8 cellular contexts compared by ENCODE assay signal in the genomic region with DNA sequence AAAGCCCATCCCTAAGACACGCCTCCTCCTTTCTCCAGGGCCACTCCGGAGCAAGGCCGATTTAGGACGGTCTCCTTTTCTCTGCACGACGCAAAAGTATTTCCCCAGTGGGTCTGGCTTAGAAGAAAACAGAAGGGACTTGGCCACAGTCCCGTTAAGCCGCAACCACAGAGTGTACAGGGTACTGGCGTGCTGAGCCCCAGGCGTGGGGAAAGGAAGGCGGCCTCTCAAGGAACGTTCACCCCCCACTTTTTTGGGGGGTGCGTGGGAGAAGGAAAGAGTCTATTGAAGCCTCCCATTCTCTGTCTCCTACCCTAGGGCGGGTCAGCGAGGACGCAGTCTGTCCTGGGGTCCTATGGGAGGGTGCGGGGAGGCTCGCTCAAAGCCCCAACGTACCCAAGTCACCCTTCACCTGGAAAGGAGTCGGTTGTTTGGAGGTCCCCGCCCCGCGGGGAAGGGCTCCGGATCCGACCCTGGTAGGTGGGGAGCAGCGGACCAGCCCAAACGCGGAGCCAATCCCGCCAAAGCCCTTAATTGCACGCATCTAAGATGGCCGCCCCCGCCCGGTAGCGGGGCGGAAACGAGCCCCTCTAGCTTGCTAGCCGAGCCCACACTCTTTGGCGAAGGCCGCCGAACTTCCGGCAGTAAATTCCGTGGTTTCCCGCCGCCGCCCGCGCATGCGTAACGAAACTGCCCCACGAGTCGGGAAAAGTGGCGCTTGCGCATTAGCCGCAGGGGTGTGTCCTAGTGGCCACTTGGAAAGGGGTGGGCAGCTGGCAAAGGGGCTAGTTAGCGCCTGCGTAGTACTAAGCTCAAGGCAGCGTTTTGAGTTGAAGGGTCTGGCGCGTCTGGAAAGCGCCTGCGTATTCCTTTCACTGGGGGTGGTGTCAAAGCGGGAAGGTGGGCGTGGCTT. TPM values are rescaled to one million over a fixed set of nuclear protein-coding genes. Genes with fewer than 3 reads are reported as not detected.
DNase-seq lines count a peak whose midpoint lies in the region; ATAC-seq and TF ChIP-seq lines count a peak whose summit lies in the region.

A gene with protein sequence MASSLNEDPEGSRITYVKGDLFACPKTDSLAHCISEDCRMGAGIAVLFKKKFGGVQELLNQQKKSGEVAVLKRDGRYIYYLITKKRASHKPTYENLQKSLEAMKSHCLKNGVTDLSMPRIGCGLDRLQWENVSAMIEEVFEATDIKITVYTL (minus strand): TSS at position 434 of the 913 bp plus-strand sequence. CDS start 722 bp downstream, outside the sequence.

- H3K27me3 ChIP-seq in DND-41 (ENCODE audit: insufficient read depth, low read length, poor library complexity) (no peaks in the 10 kb centered on the region), GM23248 (replicated peaks; ENCODE audit: insufficient read depth) (no peaks in the 10 kb centered on the region)

- peaks cover 48% of the 10 kb centered on the region for H3K4me1 ChIP-seq in DND-41 (ENCODE audit: insufficient read depth, low read length)
- H3K4me1 ChIP-seq in GM23248 (ENCODE audit: insufficient read depth): peaks cover 35% of the 10 kb centered on the region

- peak within 1 kb of the TSS; percentile 99 for H3K27ac Mint-ChIP-seq in activated T-helper 1 cell treated with anti-CD3 and anti-CD28 coated beads, Interleukin-12 subunit alpha, Interleukin-12 subunit beta, Interleukin-2, Interleukin-4 antibody, amounts not matched to agents 30 ng/mL and 10 ng/mL and 1 ng/mL, durations not matched to agents 14 hours and 24 hours and 36 hours
- peak within 1 kb of the TSS; percentile 97 to 98 (median 98) for H3K27ac Mint-ChIP-seq in naive B cell
- H3K27ac Mint-ChIP-seq in stimulated activated naive B cell treated with anti-CD40 and anti-IgM and Interleukin-4, amounts not matched to agents 10 μg/mL and 1 μg/mL and 100 μg/mL, for 72 hours: peak within 1 kb of the TSS; percentile 99

- intact Hi-C loops in activated T-helper 1 cell treated with anti-CD3 and anti-CD28 coated beads, Interleukin-12 subunit alpha, Interleukin-12 subunit beta, Interleukin-2, Interleukin-4 antibody, amounts not matched to agents 30 ng/mL and 10 ng/mL and 1 ng/mL, durations not matched to agents 14 hours and 24 hours and 36 hours (cut with micrococcal nuclease): loop anchor here (1.0 to 10.0 kb wide), 12 partner anchors 32 to 1957 kb away; a partner anchor contains a TSS

- peaks cover 29% of the 10 kb centered on the region for H3K36me3 Mint-ChIP-seq in activated T-helper 1 cell treated with anti-CD3 and anti-CD28 coated beads, Interleukin-12 subunit alpha, Interleukin-12 subunit beta, Interleukin-2, Interleukin-4 antibody, amounts not matched to agents 30 ng/mL and 10 ng/mL and 1 ng/mL, durations not matched to agents 14 hours and 24 hours and 36 hours (ENCODE audit: low read depth)
- H3K36me3 Mint-ChIP-seq in naive B cell: peaks cover 0 to 9% of the 10 kb centered on the region in 2 donors
- H3K36me3 Mint-ChIP-seq in stimulated activated naive B cell treated with anti-CD40 and anti-IgM and Interleukin-4, amounts not matched to agents 10 μg/mL and 1 μg/mL and 100 μg/mL, for 72 hours: peaks cover 12 to 24% of the 10 kb centered on the region in 2 donors

- no peaks in the 10 kb centered on the region for H3K9me3 ChIP-seq in DND-41 (ENCODE audit: insufficient read depth, low read length, severe bottlenecking)
- no peaks in the 10 kb centered on the region for H3K9me3 ChIP-seq in GM23248 (ENCODE audit: low read depth)

- peak; percentile 49 for TF ChIP-seq CTCF in DND-41 (IDR thresholded peaks at IDR 0.05; ENCODE audit: borderline replicate concordance, extremely low read depth, low read length, poor library complexity, severe bottlenecking)

- DNase-seq in DND-41 (peak; percentile 100), GM23248 (peak; percentile 100), Kasumi-1 (lab: John Stamatoyannopoulos, UW) (peak; percentile 98 to 99), RPMI7951 (ENCODE audit: low read depth) (peak; percentile 99), fibroblast of gingiva (ENCODE audit: low read depth) (peak; percentile 100), naive B cell (peak; percentile 99)
- DNase-seq in activated T-helper 1 cell treated with anti-CD3 and anti-CD28 coated beads, Interleukin-12 subunit alpha, Interleukin-12 subunit beta, Interleukin-2, Interleukin-4 antibody, amounts not matched to agents 30 ng/mL and 10 ng/mL and 1 ng/mL, durations not matched to agents 14 hours and 24 hours and 36 hours (ENCODE audit: low spot score): peak; percentile 100
- DNase-seq in stimulated activated naive B cell treated with anti-CD40 and anti-IgM and Interleukin-4, amounts not matched to agents 10 μg/mL and 1 μg/mL and 100 μg/mL, for 72 hours: peak; percentile 100

- peak; percentile 80 for ATAC-seq in DND-41 (ENCODE audit: insufficient read depth, low read depth)
- peak; percentile 68 to 74 for ATAC-seq in naive B cell (ENCODE audit: low read depth in 2 of 2)
- ATAC-seq in stimulated activated naive B cell treated with anti-CD40 and anti-IgM and Interleukin-4, amounts not matched to agents 10 μg/mL and 1 μg/mL and 100 μg/mL, for 72 hours (replicated peaks): peak; percentile 83 to 84

- H3K27ac ChIP-seq in DND-41 (ENCODE audit: low read length) (peak within 1 kb of the TSS; percentile 89), GM23248 (peak within 1 kb of the TSS; percentile 97)

- no peaks in the 10 kb centered on the region for H3K9me2 ChIP-seq in GM23248 (ENCODE audit: insufficient read depth)

- H2AFZ ChIP-seq in DND-41 (ENCODE audit: low read depth, low read length) (peak within 1 kb of the TSS; percentile 78), GM23248 (peak within 1 kb of the TSS; percentile 96)

- 1 to 2% methylated on average over 63 of the region's 63 CpGs for WGBS in GM23248 (ENCODE audit: low coverage in 1 of 2, low lambda C conversion rate in 2 of 2, missing lambda C conversion rate in 2 of 2), 2 experiments

- peaks cover 71% of the 10 kb centered on the region for H3K4me1 Mint-ChIP-seq in activated T-helper 1 cell treated with anti-CD3 and anti-CD28 coated beads, Interleukin-12 subunit alpha, Interleukin-12 subunit beta, Interleukin-2, Interleukin-4 antibody, amounts not matched to agents 30 ng/mL and 10 ng/mL and 1 ng/mL, durations not matched to agents 14 hours and 24 hours and 36 hours (ENCODE audit: low read depth)
- peaks cover 32 to 51% (median 44%) of the 10 kb centered on the region in 3 donors for H3K4me1 Mint-ChIP-seq in naive B cell
- H3K4me1 Mint-ChIP-seq in stimulated activated naive B cell treated with anti-CD40 and anti-IgM and Interleukin-4, amounts not matched to agents 10 μg/mL and 1 μg/mL and 100 μg/mL, for 72 hours: peaks cover 26 to 42% of the 10 kb centered on the region in 2 donors

- peak within 1 kb of the TSS; percentile 100 for H3K9ac ChIP-seq in DND-41 (ENCODE audit: low read depth, low read length)
- H3K9ac ChIP-seq in GM23248: peak within 1 kb of the TSS; percentile 99

- H3K4me3 ChIP-seq in DND-41 (ENCODE audit: low read depth in 1 of 2, low read length in 2 of 2) (peak within 1 kb of the TSS; percentile 69 to 91), GM23248 (peak within 1 kb of the TSS; percentile 87)

- no peaks in the 10 kb centered on the region for H3K9me3 Mint-ChIP-seq in activated T-helper 1 cell treated with anti-CD3 and anti-CD28 coated beads, Interleukin-12 subunit alpha, Interleukin-12 subunit beta, Interleukin-2, Interleukin-4 antibody, amounts not matched to agents 30 ng/mL and 10 ng/mL and 1 ng/mL, durations not matched to agents 14 hours and 24 hours and 36 hours
- no peaks in the 10 kb centered on the region for H3K9me3 Mint-ChIP-seq in naive B cell
- no peaks in the 10 kb centered on the region for H3K9me3 Mint-ChIP-seq in stimulated activated naive B cell treated with anti-CD40 and anti-IgM and Interleukin-4, amounts not matched to agents 10 μg/mL and 1 μg/mL and 100 μg/mL, for 72 hours

- H3K4me2 ChIP-seq in DND-41 (ENCODE audit: insufficient read depth, low read length): peak within 1 kb of the TSS; percentile 90
- peak within 1 kb of the TSS; percentile 99 for H3K4me2 ChIP-seq in GM23248 (ENCODE audit: unreplicated experiment)

- H4K20me1 ChIP-seq in DND-41 (ENCODE audit: insufficient read depth, low read length) (peaks cover 31% of the 10 kb centered on the region), GM23248 (ENCODE audit: insufficient read depth) (no peaks in the 10 kb centered on the region)

- H3F3A ChIP-seq in GM23248 (ENCODE audit: insufficient read depth): peaks cover 37% of the 10 kb centered on the region; the same call in 1 of the 2 replicates

- peaks cover 5% of the 10 kb centered on the region for H3K27me3 Mint-ChIP-seq in activated T-helper 1 cell treated with anti-CD3 and anti-CD28 coated beads, Interleukin-12 subunit alpha, Interleukin-12 subunit beta, Interleukin-2, Interleukin-4 antibody, amounts not matched to agents 30 ng/mL and 10 ng/mL and 1 ng/mL, durations not matched to agents 14 hours and 24 hours and 36 hours (ENCODE audit: insufficient read depth)
- H3K27me3 Mint-ChIP-seq in naive B cell: no peaks in the 10 kb centered on the region
- H3K27me3 Mint-ChIP-seq in stimulated activated naive B cell treated with anti-CD40 and anti-IgM and Interleukin-4, amounts not matched to agents 10 μg/mL and 1 μg/mL and 100 μg/mL, for 72 hours: no peaks in the 10 kb centered on the region

- H3K4me3 Mint-ChIP-seq in activated T-helper 1 cell treated with anti-CD3 and anti-CD28 coated beads, Interleukin-12 subunit alpha, Interleukin-12 subunit beta, Interleukin-2, Interleukin-4 antibody, amounts not matched to agents 30 ng/mL and 10 ng/mL and 1 ng/mL, durations not matched to agents 14 hours and 24 hours and 36 hours: peak within 1 kb of the TSS; percentile 94
- H3K4me3 Mint-ChIP-seq in naive B cell: peak within 1 kb of the TSS; percentile 91 to 99 (median 98)
- peak within 1 kb of the TSS; percentile 92 to 97 for H3K4me3 Mint-ChIP-seq in stimulated activated naive B cell treated with anti-CD40 and anti-IgM and Interleukin-4, amounts not matched to agents 10 μg/mL and 1 μg/mL and 100 μg/mL, for 72 hours

- in situ Hi-C loops in GM23248 (cut with MboI): no loop called here

- H3K79me2 ChIP-seq in DND-41 (ENCODE audit: insufficient read depth, low read length) (peaks cover 55% of the 10 kb centered on the region), GM23248 (ENCODE audit: insufficient read depth) (peaks cover 39% of the 10 kb centered on the region)

- H3K36me3 ChIP-seq in DND-41 (ENCODE audit: insufficient read depth, low read length): peaks cover 60% of the 10 kb centered on the region
- H3K36me3 ChIP-seq in GM23248 (ENCODE audit: low read depth): no peaks in the 10 kb centered on the region

RNA-seq across cellular contexts. Expression of the gene that starts here (rescaled TPM):
- total RNA-seq in GM23248 (2014; rRNA removed; shearing (Covaris generic)): 4.5 and 11.6 TPM in 2 replicates
- polyA plus RNA-seq in GM23248 (2016; fragmentation: Nextera tagmentation; extraction: Ambion mirVana): 18.6 TPM in 2 replicates
- total RNA-seq in RPMI7951 (2014; rRNA removed; shearing (Covaris generic)): 26.1 and 28.0 TPM in 2 replicates
- 26.8 and 30.4 TPM in 2 replicates for total RNA-seq in activated T-helper 1 cell treated with anti-CD3 and anti-CD28 coated beads, Interleukin-12 subunit alpha, Interleukin-12 subunit beta, Interleukin-2, Interleukin-4 antibody, amounts not matched to agents 30 ng/mL and 10 ng/mL and 1 ng/mL, durations not matched to agents 14 hours and 24 hours and 36 hours
- 10 to 100 TPM; 45.8 to 70.6 (median 62.6) TPM for polyA plus RNA-seq in naive B cell (ENCODE audit: low read depth in 6 of 6)

Comparison
In these comparisons a context has a peak if more than half of its experiments do, and no peak if none do; other contexts are left out.
1. Peak in every context shown above with its lines: DNase-seq, ATAC-seq, H3K4me3 ChIP-seq and H3K27ac ChIP-seq.